Comparison of ENCODE assay signal across 27 cellular contexts in the genomic region with DNA sequence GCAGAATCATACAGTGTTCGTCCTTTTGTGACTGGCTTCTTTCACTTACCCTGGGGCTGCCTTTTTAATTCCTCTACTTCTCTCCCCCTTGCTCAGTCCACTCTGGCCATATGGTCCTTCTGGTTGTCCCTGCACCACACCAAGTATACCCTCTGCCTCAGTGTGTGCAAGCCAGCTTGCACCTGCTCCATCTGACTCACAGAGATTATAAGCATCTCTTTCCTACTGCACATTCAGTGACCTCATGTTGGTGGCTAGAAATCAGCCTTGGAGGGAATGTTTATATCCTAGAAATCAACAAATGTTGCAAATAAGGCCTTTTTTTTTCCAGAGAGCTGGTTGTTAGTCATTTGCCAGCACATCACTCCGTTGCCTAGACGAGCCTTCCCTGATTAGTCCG.
"Had no signal": no experiment of that assay in that cellular context is flagged by ENCODE, and none has a peak within 500 bp of the region (broad histone marks: within the 10 kb centered on the region; RNA-seq: fewer than 3 reads in every experiment).

No MANE protein-coding gene starts in this region.

- H3K9me3 ChIP-seq: left lung, mucosa of descending colon, pancreas, prostate gland, spleen, tibial nerve, uterus had no signal

- H3K27me3 ChIP-seq: left lung, pancreas, spleen, tibial nerve, uterus had no signal

- ATAC-seq: left colon; left lung; mucosa of descending colon; naive thymus-derived CD8-positive, alpha-beta T cell; pancreas; right cardiac atrium; sciatic nerve; stimulated activated memory B cell treated with anti-CD40 and anti-IgM and Interleukin-4, amounts not matched to agents 10 μg/mL and 1 μg/mL and 100 μg/mL, for 72 hours; stimulated activated naive CD8-positive, alpha-beta T cell treated with anti-CD3 and anti-CD28 coated beads, Interleukin-15, amount 100 ng/mL, for 72 hours had no signal

- H3K36me3 ChIP-seq: left lung, pancreas, prostate gland, spleen, tibial nerve, uterus had no signal

- H3K27ac ChIP-seq: left lung, pancreas, prostate gland, spleen, tibial nerve, uterus had no signal

- H3K4me3 ChIP-seq: left lung, lung, mucosa of descending colon, pancreas, prostate gland, spleen, tibial nerve, uterus had no signal

- H3K4me1 ChIP-seq: left lung, pancreas, prostate gland, spleen, tibial nerve, uterus had no signal

- DNase-seq: hypothalamus; immature natural killer cell; kidney; left colon; left lung; midbrain; mucosa of descending colon; naive thymus-derived CD8-positive, alpha-beta T cell; nucleus accumbens; pancreas; posterior cingulate gyrus; retina; right cardiac atrium; small intestine; spleen; stimulated activated CD4-positive, alpha-beta T cell treated with anti-CD3 and anti-CD28 coated beads, Interleukin-2, amount 100 ng/mL, for 48 hours; stimulated activated CD4-positive, alpha-beta T cell treated with anti-CD3 and anti-CD28 coated beads, Interleukin-4, amount 100 ng/mL, for 4 hours; stimulated activated CD8-positive, alpha-beta memory T cell treated with anti-CD3 and anti-CD28 coated beads, Interleukin-4, amount 100 ng/mL, for 48 hours; stimulated activated naive CD4-positive, alpha-beta T cell treated with Interleukin-2 at 50 U/mL for 16 hours; stimulated activated naive CD8-positive, alpha-beta T cell treated with anti-CD3 and anti-CD28 coated beads, Interleukin-15, amount 100 ng/mL, for 72 hours; substantia nigra; uterus had no signal
